ENCODE assay signal across 1 cellular context in the genomic region with DNA sequence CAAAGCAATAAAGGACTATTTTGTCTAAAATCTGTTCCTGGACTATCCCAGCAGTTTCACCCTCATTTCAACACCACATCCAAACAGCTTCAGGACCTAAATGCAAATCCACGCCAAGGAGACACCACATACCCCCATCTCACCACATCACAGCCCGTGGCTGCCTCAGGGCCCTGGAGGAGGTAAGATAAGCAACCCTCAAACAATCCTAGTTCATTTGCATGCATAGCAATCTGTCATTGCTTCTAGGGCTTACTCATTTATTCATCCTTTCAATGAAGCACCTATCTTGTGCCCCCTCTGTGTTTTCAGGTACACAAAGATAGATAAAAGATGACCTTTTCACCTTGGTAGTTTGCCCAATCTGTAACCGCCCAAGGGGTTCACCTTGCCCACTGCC.
TF ChIP-seq lines count a peak whose summit lies in the region.

No MANE protein-coding gene starts in this region.

TF ChIP-seq in K562, 482 proteins besides CTCF, POLR2A, EP300 and RAD21 (continued from another document and continues in another):
- TF ChIP-seq, protein P1, sequence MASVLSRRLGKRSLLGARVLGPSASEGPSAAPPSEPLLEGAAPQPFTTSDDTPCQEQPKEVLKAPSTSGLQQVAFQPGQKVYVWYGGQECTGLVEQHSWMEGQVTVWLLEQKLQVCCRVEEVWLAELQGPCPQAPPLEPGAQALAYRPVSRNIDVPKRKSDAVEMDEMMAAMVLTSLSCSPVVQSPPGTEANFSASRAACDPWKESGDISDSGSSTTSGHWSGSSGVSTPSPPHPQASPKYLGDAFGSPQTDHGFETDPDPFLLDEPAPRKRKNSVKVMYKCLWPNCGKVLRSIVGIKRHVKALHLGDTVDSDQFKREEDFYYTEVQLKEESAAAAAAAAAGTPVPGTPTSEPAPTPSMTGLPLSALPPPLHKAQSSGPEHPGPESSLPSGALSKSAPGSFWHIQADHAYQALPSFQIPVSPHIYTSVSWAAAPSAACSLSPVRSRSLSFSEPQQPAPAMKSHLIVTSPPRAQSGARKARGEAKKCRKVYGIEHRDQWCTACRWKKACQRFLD (CRISPR knock-in tag; IDR thresholded peaks at IDR 0.05) = no peak
- TF ChIP-seq SMC3 (conservative IDR thresholded peaks at IDR 0.05; ENCODE audit: insufficient read depth, low read depth, low read length) = no peak
- TF ChIP-seq DIDO1 (tag; IDR thresholded peaks at IDR 0.05; ENCODE audit: low read depth) = no peak
- TF ChIP-seq, protein P2, sequence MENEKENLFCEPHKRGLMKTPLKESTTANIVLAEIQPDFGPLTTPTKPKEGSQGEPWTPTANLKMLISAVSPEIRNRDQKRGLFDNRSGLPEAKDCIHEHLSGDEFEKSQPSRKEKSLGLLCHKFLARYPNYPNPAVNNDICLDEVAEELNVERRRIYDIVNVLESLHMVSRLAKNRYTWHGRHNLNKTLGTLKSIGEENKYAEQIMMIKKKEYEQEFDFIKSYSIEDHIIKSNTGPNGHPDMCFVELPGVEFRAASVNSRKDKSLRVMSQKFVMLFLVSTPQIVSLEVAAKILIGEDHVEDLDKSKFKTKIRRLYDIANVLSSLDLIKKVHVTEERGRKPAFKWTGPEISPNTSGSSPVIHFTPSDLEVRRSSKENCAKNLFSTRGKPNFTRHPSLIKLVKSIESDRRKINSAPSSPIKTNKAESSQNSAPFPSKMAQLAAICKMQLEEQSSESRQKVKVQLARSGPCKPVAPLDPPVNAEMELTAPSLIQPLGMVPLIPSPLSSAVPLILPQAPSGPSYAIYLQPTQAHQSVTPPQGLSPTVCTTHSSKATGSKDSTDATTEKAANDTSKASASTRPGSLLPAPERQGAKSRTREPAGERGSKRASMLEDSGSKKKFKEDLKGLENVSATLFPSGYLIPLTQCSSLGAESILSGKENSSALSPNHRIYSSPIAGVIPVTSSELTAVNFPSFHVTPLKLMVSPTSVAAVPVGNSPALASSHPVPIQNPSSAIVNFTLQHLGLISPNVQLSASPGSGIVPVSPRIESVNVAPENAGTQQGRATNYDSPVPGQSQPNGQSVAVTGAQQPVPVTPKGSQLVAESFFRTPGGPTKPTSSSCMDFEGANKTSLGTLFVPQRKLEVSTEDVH (IDR thresholded peaks at IDR 0.05; ENCODE audit: low read depth, partially characterized antibody) = no peak
- TF ChIP-seq FIP1L1 (IDR thresholded peaks at IDR 0.05; ENCODE audit: low read depth, low read length, poor library complexity, severe bottlenecking) = no peak
- TF ChIP-seq, protein P3, sequence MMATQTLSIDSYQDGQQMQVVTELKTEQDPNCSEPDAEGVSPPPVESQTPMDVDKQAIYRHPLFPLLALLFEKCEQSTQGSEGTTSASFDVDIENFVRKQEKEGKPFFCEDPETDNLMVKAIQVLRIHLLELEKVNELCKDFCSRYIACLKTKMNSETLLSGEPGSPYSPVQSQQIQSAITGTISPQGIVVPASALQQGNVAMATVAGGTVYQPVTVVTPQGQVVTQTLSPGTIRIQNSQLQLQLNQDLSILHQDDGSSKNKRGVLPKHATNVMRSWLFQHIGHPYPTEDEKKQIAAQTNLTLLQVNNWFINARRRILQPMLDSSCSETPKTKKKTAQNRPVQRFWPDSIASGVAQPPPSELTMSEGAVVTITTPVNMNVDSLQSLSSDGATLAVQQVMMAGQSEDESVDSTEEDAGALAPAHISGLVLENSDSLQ (IDR thresholded peaks at IDR 0.05) = peak; percentile 26; the same call in 1 of the 2 replicates
- TF ChIP-seq ZNF24 (IDR thresholded peaks at IDR 0.05) = no peak
- no peak for TF ChIP-seq KLF6 (CRISPR knock-in tag; IDR thresholded peaks at IDR 0.05; ENCODE audit: borderline replicate concordance)
- no peak for TF ChIP-seq BCOR (IDR thresholded peaks at IDR 0.05)
- peak; percentile 50; the same call in 1 of the 2 replicates for TF ChIP-seq CBFA2T2 (conservative IDR thresholded peaks at IDR 0.05)
- TF ChIP-seq CBFA2T3 (IDR thresholded peaks at IDR 0.05) = peak; percentile 74
- no peak for TF ChIP-seq PHB2 (IDR thresholded peaks at IDR 0.05; ENCODE audit: low read depth)
- no peak for TF ChIP-seq ZSCAN32 (CRISPR knock-in tag; IDR thresholded peaks at IDR 0.05)
- TF ChIP-seq, protein P4, sequence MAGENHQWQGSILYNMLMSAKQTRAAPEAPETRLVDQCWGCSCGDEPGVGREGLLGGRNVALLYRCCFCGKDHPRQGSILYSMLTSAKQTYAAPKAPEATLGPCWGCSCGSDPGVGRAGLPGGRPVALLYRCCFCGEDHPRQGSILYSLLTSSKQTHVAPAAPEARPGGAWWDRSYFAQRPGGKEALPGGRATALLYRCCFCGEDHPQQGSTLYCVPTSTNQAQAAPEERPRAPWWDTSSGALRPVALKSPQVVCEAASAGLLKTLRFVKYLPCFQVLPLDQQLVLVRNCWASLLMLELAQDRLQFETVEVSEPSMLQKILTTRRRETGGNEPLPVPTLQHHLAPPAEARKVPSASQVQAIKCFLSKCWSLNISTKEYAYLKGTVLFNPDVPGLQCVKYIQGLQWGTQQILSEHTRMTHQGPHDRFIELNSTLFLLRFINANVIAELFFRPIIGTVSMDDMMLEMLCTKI (IDR thresholded peaks at IDR 0.05; ENCODE audit: partially characterized antibody) = no peak
- no peak for TF ChIP-seq MEF2D (tag; conservative IDR thresholded peaks at IDR 0.05; ENCODE audit: low read depth)
- no peak for TF ChIP-seq RUNX1 (IDR thresholded peaks at IDR 0.05; ENCODE audit: low read depth)
- TF ChIP-seq, protein P5, sequence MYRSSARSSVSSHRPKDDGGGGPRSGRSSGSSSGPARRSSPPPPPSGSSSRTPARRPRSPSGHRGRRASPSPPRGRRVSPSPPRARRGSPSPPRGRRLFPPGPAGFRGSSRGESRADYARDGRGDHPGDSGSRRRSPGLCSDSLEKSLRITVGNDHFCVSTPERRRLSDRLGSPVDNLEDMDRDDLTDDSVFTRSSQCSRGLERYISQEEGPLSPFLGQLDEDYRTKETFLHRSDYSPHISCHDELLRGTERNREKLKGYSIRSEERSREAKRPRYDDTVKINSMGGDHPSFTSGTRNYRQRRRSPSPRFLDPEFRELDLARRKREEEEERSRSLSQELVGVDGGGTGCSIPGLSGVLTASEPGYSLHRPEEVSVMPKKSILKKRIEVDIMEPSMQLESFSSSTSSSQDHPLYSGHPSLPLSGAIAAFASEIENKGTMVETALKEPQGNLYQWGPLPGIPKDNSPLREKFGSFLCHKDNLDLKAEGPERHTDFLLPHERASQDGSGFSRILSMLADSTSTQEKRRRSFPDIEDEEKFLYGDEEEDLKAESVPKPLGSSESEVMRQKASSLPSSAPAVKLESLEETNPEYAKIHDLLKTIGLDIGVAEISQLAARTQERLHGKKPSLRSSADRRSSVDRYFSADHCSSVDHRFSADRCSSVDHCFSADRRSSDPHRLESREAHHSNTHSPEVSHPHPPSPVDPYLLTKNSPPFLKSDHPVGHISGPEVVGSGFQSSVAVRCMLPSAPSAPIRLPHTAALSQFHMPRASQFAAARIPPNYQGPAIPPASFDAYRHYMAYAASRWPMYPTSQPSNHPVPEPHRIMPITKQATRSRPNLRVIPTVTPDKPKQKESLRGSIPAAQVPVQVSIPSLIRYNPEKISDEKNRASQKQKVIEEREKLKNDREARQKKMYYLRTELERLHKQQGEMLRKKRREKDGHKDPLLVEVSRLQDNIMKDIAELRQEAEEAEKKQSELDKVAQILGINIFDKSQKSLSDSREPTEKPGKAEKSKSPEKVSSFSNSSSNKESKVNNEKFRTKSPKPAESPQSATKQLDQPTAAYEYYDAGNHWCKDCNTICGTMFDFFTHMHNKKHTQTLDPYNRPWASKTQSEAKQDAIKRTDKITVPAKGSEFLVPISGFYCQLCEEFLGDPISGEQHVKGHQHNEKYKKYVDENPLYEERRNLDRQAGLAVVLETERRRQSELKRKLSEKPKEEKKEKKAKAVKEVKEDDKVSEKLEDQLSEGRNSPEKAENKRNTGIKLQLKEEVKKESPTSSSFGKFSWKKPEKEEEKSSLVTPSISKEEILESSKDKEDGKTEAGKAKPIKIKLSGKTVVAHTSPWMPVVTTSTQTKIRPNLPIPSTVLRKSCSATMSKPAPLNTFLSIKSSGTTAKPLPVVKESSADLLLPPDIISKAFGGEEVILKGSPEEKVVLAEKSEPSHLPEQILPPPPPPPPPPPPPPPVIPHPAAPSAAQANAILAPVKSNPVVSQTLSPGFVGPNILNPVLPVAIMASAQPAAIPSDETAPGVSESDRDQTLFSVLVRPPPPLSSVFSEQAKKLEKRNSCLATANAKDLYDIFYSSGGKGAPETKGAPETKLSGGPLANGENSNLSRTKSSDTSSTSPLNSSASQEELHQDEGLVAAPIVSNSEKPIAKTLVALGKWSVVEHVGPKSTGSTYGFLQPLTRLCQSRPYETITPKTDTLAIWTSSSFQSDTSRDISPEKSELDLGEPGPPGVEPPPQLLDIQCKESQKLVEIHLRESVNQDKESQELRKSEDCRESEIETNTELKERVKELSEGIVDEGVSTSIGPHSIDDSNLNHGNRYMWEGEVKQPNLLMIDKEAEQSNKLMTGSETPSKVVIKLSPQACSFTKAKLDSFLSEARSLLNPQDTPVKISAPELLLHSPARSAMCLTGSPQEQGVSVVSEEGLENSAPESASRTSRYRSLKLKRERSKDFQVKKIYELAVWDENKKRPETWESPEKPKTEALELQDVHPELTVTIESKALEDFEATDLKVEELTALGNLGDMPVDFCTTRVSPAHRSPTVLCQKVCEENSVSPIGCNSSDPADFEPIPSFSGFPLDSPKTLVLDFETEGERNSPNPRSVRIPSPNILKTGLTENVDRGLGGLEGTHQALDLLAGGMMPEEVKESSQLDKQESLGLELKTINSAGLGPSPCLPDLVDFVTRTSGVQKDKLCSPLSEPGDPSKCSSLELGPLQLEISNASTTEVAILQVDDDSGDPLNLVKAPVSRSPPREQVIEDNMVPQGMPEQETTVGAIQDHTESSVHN (IDR thresholded peaks at IDR 0.05; ENCODE audit: borderline replicate concordance in 1 of 2, low read depth in 1 of 2) = no peak
- no peak for TF ChIP-seq TFAM (CRISPR knock-in tag; conservative IDR thresholded peaks at IDR 0.05)
- peak; percentile 79; the same call in 1 of the 2 replicates for TF ChIP-seq TCF7 (IDR thresholded peaks at IDR 0.05; ENCODE audit: borderline replicate concordance)
- TF ChIP-seq MAFF (IDR thresholded peaks at IDR 0.05; ENCODE audit: low read length) = no peak
- TF ChIP-seq ZNF444 (CRISPR knock-in tag; IDR thresholded peaks at IDR 0.05) = no peak
- no peak for TF ChIP-seq RBM25 (IDR thresholded peaks at IDR 0.05; ENCODE audit: low read depth, low read length, severe bottlenecking)
- TF ChIP-seq, protein P6, sequence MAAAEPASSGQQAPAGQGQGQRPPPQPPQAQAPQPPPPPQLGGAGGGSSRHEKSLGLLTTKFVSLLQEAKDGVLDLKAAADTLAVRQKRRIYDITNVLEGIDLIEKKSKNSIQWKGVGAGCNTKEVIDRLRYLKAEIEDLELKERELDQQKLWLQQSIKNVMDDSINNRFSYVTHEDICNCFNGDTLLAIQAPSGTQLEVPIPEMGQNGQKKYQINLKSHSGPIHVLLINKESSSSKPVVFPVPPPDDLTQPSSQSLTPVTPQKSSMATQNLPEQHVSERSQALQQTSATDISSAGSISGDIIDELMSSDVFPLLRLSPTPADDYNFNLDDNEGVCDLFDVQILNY (CRISPR knock-in tag; IDR thresholded peaks at IDR 0.05) = no peak
- TF ChIP-seq BHLHE40 (IDR thresholded peaks at IDR 0.05; ENCODE audit: low read length) = no peak
- no peak for TF ChIP-seq TAF15 (IDR thresholded peaks at IDR 0.05; ENCODE audit: low read depth, low read length)
- no peak for TF ChIP-seq NFYB (IDR thresholded peaks at IDR 0.05; ENCODE audit: extremely low read depth, insufficient read length)
- TF ChIP-seq, protein P7, sequence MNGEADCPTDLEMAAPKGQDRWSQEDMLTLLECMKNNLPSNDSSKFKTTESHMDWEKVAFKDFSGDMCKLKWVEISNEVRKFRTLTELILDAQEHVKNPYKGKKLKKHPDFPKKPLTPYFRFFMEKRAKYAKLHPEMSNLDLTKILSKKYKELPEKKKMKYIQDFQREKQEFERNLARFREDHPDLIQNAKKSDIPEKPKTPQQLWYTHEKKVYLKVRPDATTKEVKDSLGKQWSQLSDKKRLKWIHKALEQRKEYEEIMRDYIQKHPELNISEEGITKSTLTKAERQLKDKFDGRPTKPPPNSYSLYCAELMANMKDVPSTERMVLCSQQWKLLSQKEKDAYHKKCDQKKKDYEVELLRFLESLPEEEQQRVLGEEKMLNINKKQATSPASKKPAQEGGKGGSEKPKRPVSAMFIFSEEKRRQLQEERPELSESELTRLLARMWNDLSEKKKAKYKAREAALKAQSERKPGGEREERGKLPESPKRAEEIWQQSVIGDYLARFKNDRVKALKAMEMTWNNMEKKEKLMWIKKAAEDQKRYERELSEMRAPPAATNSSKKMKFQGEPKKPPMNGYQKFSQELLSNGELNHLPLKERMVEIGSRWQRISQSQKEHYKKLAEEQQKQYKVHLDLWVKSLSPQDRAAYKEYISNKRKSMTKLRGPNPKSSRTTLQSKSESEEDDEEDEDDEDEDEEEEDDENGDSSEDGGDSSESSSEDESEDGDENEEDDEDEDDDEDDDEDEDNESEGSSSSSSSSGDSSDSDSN (IDR thresholded peaks at IDR 0.05; ENCODE audit: borderline replicate concordance in 1 of 2, low read depth in 2 of 2, low read length in 2 of 2) = no peak
- TF ChIP-seq MYC (IDR thresholded peaks at IDR 0.05; ENCODE audit: low read depth, low read length) = no peak
- TF ChIP-seq MYC (CRISPR knock-in tag; IDR thresholded peaks at IDR 0.05; ENCODE audit: borderline replicate concordance, low read depth) = no peak
- no peak for TF ChIP-seq ZNF583 (CRISPR knock-in tag; IDR thresholded peaks at IDR 0.05)
- no peak for TF ChIP-seq PTTG1 (tag; IDR thresholded peaks at IDR 0.05; ENCODE audit: low read depth)
- TF ChIP-seq, protein P8, sequence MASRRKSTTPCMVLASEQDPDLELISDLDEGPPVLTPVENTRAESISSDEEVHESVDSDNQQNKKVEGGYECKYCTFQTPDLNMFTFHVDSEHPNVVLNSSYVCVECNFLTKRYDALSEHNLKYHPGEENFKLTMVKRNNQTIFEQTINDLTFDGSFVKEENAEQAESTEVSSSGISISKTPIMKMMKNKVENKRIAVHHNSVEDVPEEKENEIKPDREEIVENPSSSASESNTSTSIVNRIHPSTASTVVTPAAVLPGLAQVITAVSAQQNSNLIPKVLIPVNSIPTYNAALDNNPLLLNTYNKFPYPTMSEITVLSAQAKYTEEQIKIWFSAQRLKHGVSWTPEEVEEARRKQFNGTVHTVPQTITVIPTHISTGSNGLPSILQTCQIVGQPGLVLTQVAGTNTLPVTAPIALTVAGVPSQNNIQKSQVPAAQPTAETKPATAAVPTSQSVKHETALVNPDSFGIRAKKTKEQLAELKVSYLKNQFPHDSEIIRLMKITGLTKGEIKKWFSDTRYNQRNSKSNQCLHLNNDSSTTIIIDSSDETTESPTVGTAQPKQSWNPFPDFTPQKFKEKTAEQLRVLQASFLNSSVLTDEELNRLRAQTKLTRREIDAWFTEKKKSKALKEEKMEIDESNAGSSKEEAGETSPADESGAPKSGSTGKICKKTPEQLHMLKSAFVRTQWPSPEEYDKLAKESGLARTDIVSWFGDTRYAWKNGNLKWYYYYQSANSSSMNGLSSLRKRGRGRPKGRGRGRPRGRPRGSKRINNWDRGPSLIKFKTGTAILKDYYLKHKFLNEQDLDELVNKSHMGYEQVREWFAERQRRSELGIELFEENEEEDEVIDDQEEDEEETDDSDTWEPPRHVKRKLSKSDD (conservative IDR thresholded peaks at IDR 0.05; ENCODE audit: low read length) = no peak
- TF ChIP-seq NCOR1 (IDR thresholded peaks at IDR 0.05) = peak; percentile 30; the same call in 1 of the 2 replicates
- no peak for TF ChIP-seq SRF (CRISPR knock-in tag; IDR thresholded peaks at IDR 0.05)
